In genomic region chr6:106662458-106662857, GRCh38 we compare ENCODE assay signal across 20 cellular contexts. TPM values are rescaled to one million over a fixed set of nuclear protein-coding genes. Genes with fewer than 3 reads are reported as not detected.
DNase-seq lines count a peak whose midpoint lies in the region; ATAC-seq and TF ChIP-seq lines count a peak whose summit lies in the region.
"Had no signal": no experiment of that assay in that cellular context is flagged by ENCODE, and none has a peak within 500 bp of the region (broad histone marks: within the 10 kb centered on the region; RNA-seq: fewer than 3 reads in every experiment).

No MANE protein-coding gene starts in this region.

- H3K23ac ChIP-seq in trophoblast cell (ENCODE audit: low read length): no peak overlapping the region

- H2AK5ac ChIP-seq in trophoblast cell (ENCODE audit: low read length): no peak overlapping the region

- peaks cover 79% of the 10 kb centered on the region for H3K36me3 Mint-ChIP-seq in activated B cell treated with CpG ODN at 0.5 μM for 24 hours (ENCODE audit: low read depth)

- H4K12ac ChIP-seq in trophoblast cell (ENCODE audit: low read depth, low read length): no peak overlapping the region

- no peak overlapping the region for H3K18ac ChIP-seq in trophoblast cell (ENCODE audit: low read length)

- no peak overlapping the region for H3K9ac ChIP-seq in BLaER1
- H3K9ac ChIP-seq in OCI-LY1 (ENCODE audit: low read length): no peak overlapping the region
- no peak overlapping the region for H3K9ac ChIP-seq in trophoblast cell (ENCODE audit: low read length)

- H3K9me3 ChIP-seq in BLaER1 (peaks cover 12% of the 10 kb centered on the region), OCI-LY1 (ENCODE audit: low read length) (0 out of 2 replicates have a peak, but pooled peaks cover 7% of the 10 kb centered on the region), trophoblast cell (ENCODE audit: insufficient read depth, low read depth, low read length) (peaks cover 4% of the 10 kb centered on the region)
- H3K9me3 ChIP-seq: BE2C had no signal

- peak overlapping the region; percentile 71 for H2BK12ac ChIP-seq in trophoblast cell (ENCODE audit: low read length)

- peaks cover 87% of the 10 kb centered on the region for H3K36me3 ChIP-seq in BLaER1
- peaks cover 96% of the 10 kb centered on the region for H3K36me3 ChIP-seq in OCI-LY1 (ENCODE audit: insufficient read depth, low read length)
- peaks cover 4 to 7% of the 10 kb centered on the region in 2 experiments for H3K36me3 ChIP-seq in trophoblast cell (ENCODE audit: control insufficient read depth in 1 of 2, insufficient read depth in 2 of 2, low read length in 2 of 2)

- H3K4me2 ChIP-seq in BLaER1 (peak overlapping the region; percentile 35), OCI-LY1 (ENCODE audit: low read length) (no peak overlapping the region), trophoblast cell (ENCODE audit: low read length) (peak overlapping the region; percentile 22)

- TF ChIP-seq CTCF in OCI-LY1 (IDR thresholded peaks at IDR 0.05; ENCODE audit: low read length): no peak
- TF ChIP-seq CTCF in activated B cell treated with CpG ODN at 0.5 μM for 24 hours (IDR thresholded peaks at IDR 0.05): no peak

- intact Hi-C loops in activated B cell treated with CpG ODN at 0.5 μM for 24 hours (cut with micrococcal nuclease): no loop called here

- no peaks in the 10 kb centered on the region for H3K27me3 ChIP-seq in BLaER1
- H3K27me3 ChIP-seq in OCI-LY1 (ENCODE audit: insufficient read depth, low read length): no peaks in the 10 kb centered on the region
- no peaks in the 10 kb centered on the region for H3K27me3 ChIP-seq in trophoblast cell (ENCODE audit: insufficient read depth, low read length)
- H3K27me3 ChIP-seq: BE2C had no signal

- ATAC-seq in activated B cell treated with CpG ODN at 0.5 μM for 24 hours (ENCODE audit: low read depth): no peak
- ATAC-seq: CD8-positive, alpha-beta T cell had no signal

- peaks cover 92% of the 10 kb centered on the region for H3K4me1 ChIP-seq in BLaER1
- peaks cover 50% of the 10 kb centered on the region for H3K4me1 ChIP-seq in OCI-LY1 (ENCODE audit: insufficient read depth, low read length, severe bottlenecking)
- peaks cover 11 to 19% of the 10 kb centered on the region in 2 experiments for H3K4me1 ChIP-seq in trophoblast cell (ENCODE audit: control insufficient read depth in 1 of 2, insufficient read depth in 2 of 2, low read length in 2 of 2)
- H3K4me1 ChIP-seq: BE2C had no signal

- peak overlapping the region; percentile 30 for H3K27ac Mint-ChIP-seq in activated B cell treated with CpG ODN at 0.5 μM for 24 hours
- H3K27ac Mint-ChIP-seq: CD8-positive, alpha-beta T cell had no signal

- H3K79me1 ChIP-seq in trophoblast cell (ENCODE audit: low read length): peaks cover 11% of the 10 kb centered on the region

- peak overlapping the region; percentile 88 for H2BK5ac ChIP-seq in trophoblast cell (ENCODE audit: low read depth, low read length, poor library complexity)

- POLR2A ChIA-PET in activated B cell treated with CpG ODN at 0.5 μM for 24 hours (lab: Charles Lee): interaction anchor here (1.4 to 1.7 kb wide), 2 partner anchors 14 to 25 kb away, joined by 4 to 5 read pairs; no protein-coding TSS in a partner anchor

- no peak overlapping the region for H3K4ac ChIP-seq in trophoblast cell (ENCODE audit: low read depth, low read length)

- H2BK120ac ChIP-seq in trophoblast cell (ENCODE audit: insufficient read depth, low read length, poor library complexity): peak overlapping the region; percentile 72

- CTCF ChIA-PET in activated B cell treated with CpG ODN at 0.5 μM for 24 hours (lab: Charles Lee): no interaction called here

- no CpG with 5 or more reads among the region's 2 CpGs for WGBS in trophoblast cell (ENCODE audit: extremely low coverage, insufficient coverage, insufficient read length)

- H3K4me3 ChIP-seq in BLaER1 (no peak overlapping the region), OCI-LY1 (ENCODE audit: low read depth, low read length, poor library complexity, severe bottlenecking) (no peak overlapping the region), trophoblast cell (ENCODE audit: low read depth, low read length) (no peak overlapping the region)

- peaks cover 65% of the 10 kb centered on the region for H3K4me1 Mint-ChIP-seq in activated B cell treated with CpG ODN at 0.5 μM for 24 hours

- H2AFZ ChIP-seq in OCI-LY1 (ENCODE audit: low read length): no peak overlapping the region
- H2AFZ ChIP-seq in trophoblast cell (ENCODE audit: insufficient read depth, low read length, poor library complexity): no peak overlapping the region

- H3K14ac ChIP-seq in trophoblast cell (ENCODE audit: low read length): no peak overlapping the region

- peaks cover 7% of the 10 kb centered on the region for H3K9me3 Mint-ChIP-seq in activated B cell treated with CpG ODN at 0.5 μM for 24 hours

- no peaks in the 10 kb centered on the region for H3K9me2 ChIP-seq in OCI-LY1 (ENCODE audit: low read depth, low read length)

- H4K8ac ChIP-seq in trophoblast cell (ENCODE audit: low read depth, low read length): no peak overlapping the region

- H3K4me3 Mint-ChIP-seq in activated B cell treated with CpG ODN at 0.5 μM for 24 hours: no peak overlapping the region
- H3K4me3 Mint-ChIP-seq: CD14-positive monocyte; CD8-positive, alpha-beta T cell; H9 had no signal

- H3K27ac ChIP-seq in BLaER1: no peak overlapping the region; the same call in 1 of the 2 replicates
- peak overlapping the region; percentile 93 for H3K27ac ChIP-seq in OCI-LY1 (ENCODE audit: low read depth, low read length, poor library complexity, severe bottlenecking)
- H3K27ac ChIP-seq in trophoblast cell (ENCODE audit: low read depth, low read length): peak overlapping the region; percentile 76
- H3K27ac ChIP-seq: HL-60 had no signal

- no peaks in the 10 kb centered on the region for H3F3A ChIP-seq in OCI-LY1 (ENCODE audit: insufficient read depth, low read length)

- H3K79me2 ChIP-seq in OCI-LY1 (ENCODE audit: insufficient read depth, low read length) (peaks cover 32% of the 10 kb centered on the region), trophoblast cell (ENCODE audit: control insufficient read depth, insufficient read depth, low read length, poor library complexity) (peaks cover 1% of the 10 kb centered on the region)

- H4K20me1 ChIP-seq in BLaER1: peaks cover 67% of the 10 kb centered on the region
- no peaks in the 10 kb centered on the region for H4K20me1 ChIP-seq in OCI-LY1 (ENCODE audit: insufficient read depth, low read length)

- DNase-seq in activated B cell treated with CpG ODN at 0.5 μM for 24 hours (no peak), trophoblast cell (peak in 1 of 2 donors; percentile 41), cortex of kidney (lab: John Stamatoyannopoulos, UW) (no peak), HCEC 1CT (no peak), anterior cingulate cortex (lab: John Stamatoyannopoulos, UW) (no peak), AG08395 (ENCODE audit: low spot score) (no peak)
- DNase-seq: ACHN; BE2C; CD8-positive, alpha-beta T cell; COR-L47; DMS153; DMS79 treated with DMSO at 0.1 percent for 48 hours; EL; GDM1; GOT3; H9 had no signal

- H4K91ac ChIP-seq in trophoblast cell (ENCODE audit: low read depth, low read length): peak overlapping the region; percentile 14

- H3K27me3 Mint-ChIP-seq in activated B cell treated with CpG ODN at 0.5 μM for 24 hours: no peaks in the 10 kb centered on the region

RNA-seq across cellular contexts. Expression of gene QRSL1, which starts 33.1 kb away (rescaled TPM):
- total RNA-seq in activated B cell treated with CpG ODN at 0.5 μM for 24 hours: 28.4 and 31.1 TPM in 2 replicates
- polyA plus RNA-seq in trophoblast cell (2013): 5.6 and 5.8 TPM in 2 replicates

RNA-seq across cellular contexts. Expression of gene RTN4IP1, which starts 33.2 kb away (rescaled TPM):
- total RNA-seq in activated B cell treated with CpG ODN at 0.5 μM for 24 hours: 9.9 and 11.2 TPM in 2 replicates
- polyA plus RNA-seq in trophoblast cell (2013): 5.1 and 6.2 TPM in 2 replicates
